In the genomic region with DNA sequence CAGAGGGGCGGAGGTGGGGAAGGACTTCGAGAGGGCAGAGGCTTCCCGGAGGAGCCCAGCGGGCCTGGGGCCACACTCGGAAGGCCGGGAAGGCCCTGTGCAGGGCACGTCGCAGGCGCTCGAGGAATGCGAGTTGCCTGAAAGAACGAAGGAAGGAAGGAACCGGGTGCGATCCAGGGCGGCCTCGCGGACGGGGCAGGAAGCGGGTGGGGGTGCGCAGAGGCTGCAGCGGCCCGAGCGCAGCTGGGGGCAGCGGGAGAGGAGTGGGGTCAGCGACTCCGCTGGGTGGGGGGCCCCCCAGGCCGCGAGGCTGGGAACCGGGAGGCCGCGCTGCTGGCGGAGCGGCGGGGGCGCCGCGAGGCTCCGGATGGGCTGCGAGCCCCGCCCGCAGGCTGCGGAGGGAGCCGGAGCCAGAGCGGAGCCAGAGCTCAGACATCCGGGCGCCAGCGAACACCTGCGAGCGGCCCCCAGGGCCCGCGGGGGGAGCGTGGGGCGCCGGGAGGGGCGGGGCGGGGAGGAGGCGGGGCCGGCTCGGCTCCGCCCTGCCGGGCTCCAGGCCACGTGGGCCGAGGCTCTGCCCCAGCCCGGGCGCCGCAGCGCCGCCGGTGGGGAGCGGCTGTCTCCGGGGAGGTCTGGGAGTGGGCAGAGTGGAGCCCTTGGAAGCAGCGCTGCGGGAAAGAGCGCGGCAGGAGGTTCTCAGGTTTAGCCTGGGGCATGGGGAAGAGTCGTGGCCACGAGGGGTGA, we compare ENCODE assay signal across 1 cellular context.
TF ChIP-seq lines count a peak whose summit lies in the region.

No MANE protein-coding gene starts in this region.

TF ChIP-seq in HepG2, 621 proteins besides CTCF, POLR2A, EP300 and RAD21 (continued from another document and continues in another):
- TF ChIP-seq, protein P1, sequence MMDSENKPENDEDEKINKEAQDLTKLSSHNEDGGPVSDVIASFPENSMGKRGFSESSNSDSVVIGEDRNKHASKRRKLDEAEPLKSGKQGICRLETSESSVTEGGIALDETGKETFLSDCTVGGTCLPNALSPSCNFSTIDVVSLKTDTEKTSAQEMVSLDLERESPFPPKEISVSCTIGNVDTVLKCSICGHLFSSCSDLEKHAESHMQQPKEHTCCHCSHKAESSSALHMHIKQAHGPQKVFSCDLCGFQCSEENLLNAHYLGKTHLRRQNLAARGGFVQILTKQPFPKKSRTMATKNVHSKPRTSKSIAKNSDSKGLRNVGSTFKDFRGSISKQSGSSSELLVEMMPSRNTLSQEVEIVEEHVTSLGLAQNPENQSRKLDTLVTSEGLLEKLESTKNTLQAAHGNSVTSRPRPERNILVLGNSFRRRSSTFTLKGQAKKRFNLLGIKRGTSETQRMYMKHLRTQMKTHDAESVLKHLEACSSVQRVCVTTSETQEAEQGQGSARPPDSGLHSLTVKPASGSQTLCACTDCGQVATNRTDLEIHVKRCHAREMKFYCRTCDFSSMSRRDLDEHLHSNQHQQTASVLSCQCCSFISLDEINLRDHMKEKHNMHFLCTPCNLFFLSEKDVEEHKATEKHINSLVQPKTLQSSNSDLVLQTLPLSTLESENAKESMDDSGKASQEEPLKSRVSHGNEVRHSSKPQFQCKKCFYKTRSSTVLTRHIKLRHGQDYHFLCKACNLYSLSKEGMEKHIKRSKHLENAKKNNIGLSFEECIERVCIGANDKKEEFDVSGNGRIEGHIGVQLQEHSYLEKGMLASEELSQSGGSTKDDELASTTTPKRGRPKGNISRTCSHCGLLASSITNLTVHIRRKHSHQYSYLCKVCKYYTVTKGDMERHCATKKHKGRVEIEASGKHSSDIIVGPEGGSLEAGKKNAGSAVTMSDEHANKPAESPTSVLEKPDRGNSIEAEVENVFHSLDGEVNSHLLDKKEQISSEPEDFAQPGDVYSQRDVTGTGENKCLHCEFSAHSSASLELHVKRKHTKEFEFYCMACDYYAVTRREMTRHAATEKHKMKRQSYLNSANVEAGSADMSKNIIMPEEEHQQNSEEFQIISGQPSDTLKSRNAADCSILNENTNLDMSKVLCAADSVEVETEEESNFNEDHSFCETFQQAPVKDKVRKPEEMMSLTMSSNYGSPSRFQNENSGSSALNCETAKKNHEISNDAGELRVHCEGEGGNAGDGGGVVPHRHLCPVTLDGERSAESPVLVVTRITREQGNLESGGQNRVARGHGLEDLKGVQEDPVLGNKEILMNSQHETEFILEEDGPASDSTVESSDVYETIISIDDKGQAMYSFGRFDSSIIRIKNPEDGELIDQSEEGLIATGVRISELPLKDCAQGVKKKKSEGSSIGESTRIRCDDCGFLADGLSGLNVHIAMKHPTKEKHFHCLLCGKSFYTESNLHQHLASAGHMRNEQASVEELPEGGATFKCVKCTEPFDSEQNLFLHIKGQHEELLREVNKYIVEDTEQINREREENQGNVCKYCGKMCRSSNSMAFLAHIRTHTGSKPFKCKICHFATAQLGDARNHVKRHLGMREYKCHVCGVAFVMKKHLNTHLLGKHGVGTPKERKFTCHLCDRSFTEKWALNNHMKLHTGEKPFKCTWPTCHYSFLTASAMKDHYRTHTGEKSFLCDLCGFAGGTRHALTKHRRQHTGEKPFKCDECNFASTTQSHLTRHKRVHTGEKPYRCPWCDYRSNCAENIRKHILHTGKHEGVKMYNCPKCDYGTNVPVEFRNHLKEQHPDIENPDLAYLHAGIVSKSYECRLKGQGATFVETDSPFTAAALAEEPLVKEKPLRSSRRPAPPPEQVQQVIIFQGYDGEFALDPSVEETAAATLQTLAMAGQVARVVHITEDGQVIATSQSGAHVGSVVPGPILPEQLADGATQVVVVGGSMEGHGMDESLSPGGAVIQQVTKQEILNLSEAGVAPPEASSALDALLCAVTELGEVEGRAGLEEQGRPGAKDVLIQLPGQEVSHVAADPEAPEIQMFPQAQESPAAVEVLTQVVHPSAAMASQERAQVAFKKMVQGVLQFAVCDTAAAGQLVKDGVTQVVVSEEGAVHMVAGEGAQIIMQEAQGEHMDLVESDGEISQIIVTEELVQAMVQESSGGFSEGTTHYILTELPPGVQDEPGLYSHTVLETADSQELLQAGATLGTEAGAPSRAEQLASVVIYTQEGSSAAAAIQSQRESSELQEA (CRISPR knock-in tag; IDR thresholded peaks at IDR 0.05; ENCODE audit: not compliant biosample characterization): peak; percentile 10
- no peak for TF ChIP-seq ZFP41 (CRISPR knock-in tag; IDR thresholded peaks at IDR 0.05; ENCODE audit: borderline replicate concordance)
- TF ChIP-seq ZBTB38 (CRISPR knock-in tag; IDR thresholded peaks at IDR 0.05): peak; percentile 37
- no peak for TF ChIP-seq TSC22D2 (CRISPR knock-in tag; IDR thresholded peaks at IDR 0.05; ENCODE audit: borderline replicate concordance)
- TF ChIP-seq KLF15 (CRISPR knock-in tag; IDR thresholded peaks at IDR 0.05; ENCODE audit: borderline replicate concordance): no peak
- 0 out of 2 replicates have a peak, but pooled peaks have one; percentile 55 for TF ChIP-seq ZNF567 (CRISPR knock-in tag; IDR thresholded peaks at IDR 0.05; ENCODE audit: borderline replicate concordance)
- TF ChIP-seq NR2F2 (IDR thresholded peaks at IDR 0.05; ENCODE audit: borderline replicate concordance, low read depth): no peak; the same call in 1 of the 2 replicates
- TF ChIP-seq ZC3H13 (CRISPR knock-in tag; IDR thresholded peaks at IDR 0.05): no peak
- TF ChIP-seq, protein P2, sequence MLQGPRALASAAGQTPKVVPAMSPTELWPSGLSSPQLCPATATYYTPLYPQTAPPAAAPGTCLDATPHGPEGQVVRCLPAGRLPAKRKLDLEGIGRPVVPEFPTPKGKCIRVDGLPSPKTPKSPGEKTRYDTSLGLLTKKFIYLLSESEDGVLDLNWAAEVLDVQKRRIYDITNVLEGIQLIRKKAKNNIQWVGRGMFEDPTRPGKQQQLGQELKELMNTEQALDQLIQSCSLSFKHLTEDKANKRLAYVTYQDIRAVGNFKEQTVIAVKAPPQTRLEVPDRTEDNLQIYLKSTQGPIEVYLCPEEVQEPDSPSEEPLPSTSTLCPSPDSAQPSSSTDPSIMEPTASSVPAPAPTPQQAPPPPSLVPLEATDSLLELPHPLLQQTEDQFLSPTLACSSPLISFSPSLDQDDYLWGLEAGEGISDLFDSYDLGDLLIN (CRISPR knock-in tag; IDR thresholded peaks at IDR 0.05; ENCODE audit: borderline replicate concordance): no peak
- TF ChIP-seq, protein P3, sequence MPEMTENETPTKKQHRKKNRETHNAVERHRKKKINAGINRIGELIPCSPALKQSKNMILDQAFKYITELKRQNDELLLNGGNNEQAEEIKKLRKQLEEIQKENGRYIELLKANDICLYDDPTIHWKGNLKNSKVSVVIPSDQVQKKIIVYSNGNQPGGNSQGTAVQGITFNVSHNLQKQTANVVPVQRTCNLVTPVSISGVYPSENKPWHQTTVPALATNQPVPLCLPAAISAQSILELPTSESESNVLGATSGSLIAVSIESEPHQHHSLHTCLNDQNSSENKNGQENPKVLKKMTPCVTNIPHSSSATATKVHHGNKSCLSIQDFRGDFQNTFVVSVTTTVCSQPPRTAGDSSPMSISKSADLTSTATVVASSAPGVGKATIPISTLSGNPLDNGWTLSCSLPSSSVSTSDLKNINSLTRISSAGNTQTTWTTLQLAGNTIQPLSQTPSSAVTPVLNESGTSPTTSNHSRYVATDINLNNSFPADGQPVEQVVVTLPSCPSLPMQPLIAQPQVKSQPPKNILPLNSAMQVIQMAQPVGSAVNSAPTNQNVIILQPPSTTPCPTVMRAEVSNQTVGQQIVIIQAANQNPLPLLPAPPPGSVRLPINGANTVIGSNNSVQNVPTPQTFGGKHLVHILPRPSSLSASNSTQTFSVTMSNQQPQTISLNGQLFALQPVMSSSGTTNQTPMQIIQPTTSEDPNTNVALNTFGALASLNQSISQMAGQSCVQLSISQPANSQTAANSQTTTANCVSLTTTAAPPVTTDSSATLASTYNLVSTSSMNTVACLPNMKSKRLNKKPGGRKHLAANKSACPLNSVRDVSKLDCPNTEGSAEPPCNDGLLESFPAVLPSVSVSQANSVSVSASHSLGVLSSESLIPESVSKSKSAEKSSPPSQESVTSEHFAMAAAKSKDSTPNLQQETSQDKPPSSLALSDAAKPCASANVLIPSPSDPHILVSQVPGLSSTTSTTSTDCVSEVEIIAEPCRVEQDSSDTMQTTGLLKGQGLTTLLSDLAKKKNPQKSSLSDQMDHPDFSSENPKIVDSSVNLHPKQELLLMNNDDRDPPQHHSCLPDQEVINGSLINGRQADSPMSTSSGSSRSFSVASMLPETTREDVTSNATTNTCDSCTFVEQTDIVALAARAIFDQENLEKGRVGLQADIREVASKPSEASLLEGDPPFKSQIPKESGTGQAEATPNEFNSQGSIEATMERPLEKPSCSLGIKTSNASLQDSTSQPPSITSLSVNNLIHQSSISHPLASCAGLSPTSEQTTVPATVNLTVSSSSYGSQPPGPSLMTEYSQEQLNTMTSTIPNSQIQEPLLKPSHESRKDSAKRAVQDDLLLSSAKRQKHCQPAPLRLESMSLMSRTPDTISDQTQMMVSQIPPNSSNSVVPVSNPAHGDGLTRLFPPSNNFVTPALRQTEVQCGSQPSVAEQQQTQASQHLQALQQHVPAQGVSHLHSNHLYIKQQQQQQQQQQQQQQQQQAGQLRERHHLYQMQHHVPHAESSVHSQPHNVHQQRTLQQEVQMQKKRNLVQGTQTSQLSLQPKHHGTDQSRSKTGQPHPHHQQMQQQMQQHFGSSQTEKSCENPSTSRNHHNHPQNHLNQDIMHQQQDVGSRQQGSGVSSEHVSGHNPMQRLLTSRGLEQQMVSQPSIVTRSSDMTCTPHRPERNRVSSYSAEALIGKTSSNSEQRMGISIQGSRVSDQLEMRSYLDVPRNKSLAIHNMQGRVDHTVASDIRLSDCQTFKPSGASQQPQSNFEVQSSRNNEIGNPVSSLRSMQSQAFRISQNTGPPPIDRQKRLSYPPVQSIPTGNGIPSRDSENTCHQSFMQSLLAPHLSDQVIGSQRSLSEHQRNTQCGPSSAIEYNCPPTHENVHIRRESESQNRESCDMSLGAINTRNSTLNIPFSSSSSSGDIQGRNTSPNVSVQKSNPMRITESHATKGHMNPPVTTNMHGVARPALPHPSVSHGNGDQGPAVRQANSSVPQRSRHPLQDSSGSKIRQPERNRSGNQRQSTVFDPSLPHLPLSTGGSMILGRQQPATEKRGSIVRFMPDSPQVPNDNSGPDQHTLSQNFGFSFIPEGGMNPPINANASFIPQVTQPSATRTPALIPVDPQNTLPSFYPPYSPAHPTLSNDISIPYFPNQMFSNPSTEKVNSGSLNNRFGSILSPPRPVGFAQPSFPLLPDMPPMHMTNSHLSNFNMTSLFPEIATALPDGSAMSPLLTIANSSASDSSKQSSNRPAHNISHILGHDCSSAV (CRISPR knock-in tag; IDR thresholded peaks at IDR 0.05; ENCODE audit: borderline replicate concordance): no peak
- no peak for TF ChIP-seq ZNF891 (CRISPR knock-in tag; IDR thresholded peaks at IDR 0.05)
- no peak; the same call in 1 of the 2 replicates for TF ChIP-seq ZC3H4 (CRISPR knock-in tag; IDR thresholded peaks at IDR 0.05; ENCODE audit: borderline replicate concordance)
- TF ChIP-seq, protein P4, sequence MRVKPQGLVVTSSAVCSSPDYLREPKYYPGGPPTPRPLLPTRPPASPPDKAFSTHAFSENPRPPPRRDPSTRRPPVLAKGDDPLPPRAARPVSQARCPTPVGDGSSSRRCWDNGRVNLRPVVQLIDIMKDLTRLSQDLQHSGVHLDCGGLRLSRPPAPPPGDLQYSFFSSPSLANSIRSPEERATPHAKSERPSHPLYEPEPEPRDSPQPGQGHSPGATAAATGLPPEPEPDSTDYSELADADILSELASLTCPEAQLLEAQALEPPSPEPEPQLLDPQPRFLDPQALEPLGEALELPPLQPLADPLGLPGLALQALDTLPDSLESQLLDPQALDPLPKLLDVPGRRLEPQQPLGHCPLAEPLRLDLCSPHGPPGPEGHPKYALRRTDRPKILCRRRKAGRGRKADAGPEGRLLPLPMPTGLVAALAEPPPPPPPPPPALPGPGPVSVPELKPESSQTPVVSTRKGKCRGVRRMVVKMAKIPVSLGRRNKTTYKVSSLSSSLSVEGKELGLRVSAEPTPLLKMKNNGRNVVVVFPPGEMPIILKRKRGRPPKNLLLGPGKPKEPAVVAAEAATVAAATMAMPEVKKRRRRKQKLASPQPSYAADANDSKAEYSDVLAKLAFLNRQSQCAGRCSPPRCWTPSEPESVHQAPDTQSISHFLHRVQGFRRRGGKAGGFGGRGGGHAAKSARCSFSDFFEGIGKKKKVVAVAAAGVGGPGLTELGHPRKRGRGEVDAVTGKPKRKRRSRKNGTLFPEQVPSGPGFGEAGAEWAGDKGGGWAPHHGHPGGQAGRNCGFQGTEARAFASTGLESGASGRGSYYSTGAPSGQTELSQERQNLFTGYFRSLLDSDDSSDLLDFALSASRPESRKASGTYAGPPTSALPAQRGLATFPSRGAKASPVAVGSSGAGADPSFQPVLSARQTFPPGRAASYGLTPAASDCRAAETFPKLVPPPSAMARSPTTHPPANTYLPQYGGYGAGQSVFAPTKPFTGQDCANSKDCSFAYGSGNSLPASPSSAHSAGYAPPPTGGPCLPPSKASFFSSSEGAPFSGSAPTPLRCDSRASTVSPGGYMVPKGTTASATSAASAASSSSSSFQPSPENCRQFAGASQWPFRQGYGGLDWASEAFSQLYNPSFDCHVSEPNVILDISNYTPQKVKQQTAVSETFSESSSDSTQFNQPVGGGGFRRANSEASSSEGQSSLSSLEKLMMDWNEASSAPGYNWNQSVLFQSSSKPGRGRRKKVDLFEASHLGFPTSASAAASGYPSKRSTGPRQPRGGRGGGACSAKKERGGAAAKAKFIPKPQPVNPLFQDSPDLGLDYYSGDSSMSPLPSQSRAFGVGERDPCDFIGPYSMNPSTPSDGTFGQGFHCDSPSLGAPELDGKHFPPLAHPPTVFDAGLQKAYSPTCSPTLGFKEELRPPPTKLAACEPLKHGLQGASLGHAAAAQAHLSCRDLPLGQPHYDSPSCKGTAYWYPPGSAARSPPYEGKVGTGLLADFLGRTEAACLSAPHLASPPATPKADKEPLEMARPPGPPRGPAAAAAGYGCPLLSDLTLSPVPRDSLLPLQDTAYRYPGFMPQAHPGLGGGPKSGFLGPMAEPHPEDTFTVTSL (CRISPR knock-in tag; IDR thresholded peaks at IDR 0.05; ENCODE audit: borderline replicate concordance): no peak
- TF ChIP-seq NAIF1 (CRISPR knock-in tag; IDR thresholded peaks at IDR 0.05; ENCODE audit: borderline replicate concordance): no peak
- TF ChIP-seq, protein P5, sequence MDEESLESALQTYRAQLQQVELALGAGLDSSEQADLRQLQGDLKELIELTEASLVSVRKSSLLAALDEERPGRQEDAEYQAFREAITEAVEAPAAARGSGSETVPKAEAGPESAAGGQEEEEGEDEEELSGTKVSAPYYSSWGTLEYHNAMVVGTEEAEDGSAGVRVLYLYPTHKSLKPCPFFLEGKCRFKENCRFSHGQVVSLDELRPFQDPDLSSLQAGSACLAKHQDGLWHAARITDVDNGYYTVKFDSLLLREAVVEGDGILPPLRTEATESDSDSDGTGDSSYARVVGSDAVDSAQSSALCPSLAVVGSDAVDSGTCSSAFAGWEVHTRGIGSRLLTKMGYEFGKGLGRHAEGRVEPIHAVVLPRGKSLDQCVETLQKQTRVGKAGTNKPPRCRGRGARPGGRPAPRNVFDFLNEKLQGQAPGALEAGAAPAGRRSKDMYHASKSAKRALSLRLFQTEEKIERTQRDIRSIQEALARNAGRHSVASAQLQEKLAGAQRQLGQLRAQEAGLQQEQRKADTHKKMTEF (CRISPR knock-in tag; IDR thresholded peaks at IDR 0.05): peak; percentile 67; the same call in 1 of the 2 replicates
- TF ChIP-seq, protein P6, sequence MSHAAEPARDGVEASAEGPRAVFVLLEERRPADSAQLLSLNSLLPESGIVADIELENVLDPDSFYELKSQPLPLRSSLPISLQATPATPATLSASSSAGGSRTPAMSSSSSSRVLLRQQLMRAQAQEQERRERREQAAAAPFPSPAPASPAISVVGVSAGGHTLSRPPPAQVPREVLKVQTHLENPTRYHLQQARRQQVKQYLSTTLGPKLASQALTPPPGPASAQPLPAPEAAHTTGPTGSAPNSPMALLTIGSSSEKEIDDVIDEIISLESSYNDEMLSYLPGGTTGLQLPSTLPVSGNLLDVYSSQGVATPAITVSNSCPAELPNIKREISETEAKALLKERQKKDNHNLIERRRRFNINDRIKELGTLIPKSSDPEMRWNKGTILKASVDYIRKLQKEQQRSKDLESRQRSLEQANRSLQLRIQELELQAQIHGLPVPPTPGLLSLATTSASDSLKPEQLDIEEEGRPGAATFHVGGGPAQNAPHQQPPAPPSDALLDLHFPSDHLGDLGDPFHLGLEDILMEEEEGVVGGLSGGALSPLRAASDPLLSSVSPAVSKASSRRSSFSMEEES (CRISPR knock-in tag; IDR thresholded peaks at IDR 0.05): peak; percentile 32; the same call in 1 of the 2 replicates
- no peak for TF ChIP-seq U2AF2 (IDR thresholded peaks at IDR 0.05; ENCODE audit: low read depth, low read length)
- no peak for TF ChIP-seq RBM22 (optimal IDR thresholded peaks at IDR 0.05; ENCODE audit: low read length)
